8 cellular contexts compared by ENCODE assay signal in the genomic region with DNA sequence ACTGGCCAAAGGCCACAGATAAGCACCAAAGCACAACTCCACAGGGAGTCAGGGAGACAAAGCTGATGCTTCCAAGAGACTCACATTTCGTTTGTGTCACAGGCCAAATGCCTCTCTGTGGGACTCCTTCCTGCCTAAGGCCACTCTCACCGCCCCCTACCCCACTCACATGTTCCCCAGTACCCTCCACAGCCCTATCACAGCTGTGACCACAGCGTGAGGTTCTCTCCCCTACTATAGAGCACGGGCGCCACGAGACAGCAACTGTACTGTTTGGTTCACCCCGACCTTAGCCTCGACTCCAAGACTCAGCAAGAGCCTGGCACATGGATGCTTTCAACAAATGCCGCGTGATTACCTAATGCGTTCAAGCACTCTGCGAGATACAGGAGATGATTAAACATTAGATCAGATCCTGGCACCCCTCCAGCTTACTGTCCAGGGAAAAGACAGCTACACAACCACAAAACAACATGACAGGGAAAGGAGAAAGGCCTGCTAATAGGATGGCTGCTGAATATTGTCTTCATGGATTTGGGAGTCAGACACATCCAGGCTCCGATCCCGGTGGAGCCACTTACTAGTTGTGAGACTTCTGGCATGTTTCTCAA.
DNase-seq lines count a peak whose midpoint lies in the region; ATAC-seq and TF ChIP-seq lines count a peak whose summit lies in the region.

No MANE protein-coding gene starts in this region.

- H3K79me2 ChIP-seq in mammary epithelial cell (ENCODE audit: insufficient read depth, low read length), result no peaks in the 10 kb centered on the region

- H3K9ac ChIP-seq in mammary epithelial cell (ENCODE audit: insufficient read depth, low read length) (no peak overlapping the region), mesenchymal stem cell (ENCODE audit: low read length) (peak overlapping the region; percentile 74)

- peak overlapping the region in 1 of 2 experiments; percentile 85 for H3K18ac ChIP-seq in mesenchymal stem cell (ENCODE audit: low read depth in 1 of 2, low read length in 2 of 2)

- peak overlapping the region in 1 of 2 experiments; percentile 71 for H3K4ac ChIP-seq in mesenchymal stem cell (ENCODE audit: low read depth in 1 of 2, low read length in 2 of 2)

- ATAC-seq in stimulated activated naive CD8-positive, alpha-beta T cell treated with anti-CD3 and anti-CD28 coated beads, Interleukin-15, Interleukin-2, amounts not matched to agents 100 U/mL and 50 U/mL, for 24 hours, result no peak
- ATAC-seq in HG02678 (IDR thresholded peaks at IDR 0.05; ENCODE audit: unreplicated experiment), result no peak

- H2BK12ac ChIP-seq in mesenchymal stem cell (ENCODE audit: low read length in 2 of 2), result peak overlapping the region in 1 of 2 experiments; percentile 76

- peaks cover 30% of the 10 kb centered on the region for H3K79me1 ChIP-seq in mesenchymal stem cell (replicated peaks; ENCODE audit: low read length, poor library complexity, severe bottlenecking)

- 57% methylated on average over 9 of the region's 14 CpGs for WGBS in mammary epithelial cell (ENCODE audit: low coverage, missing lambda C conversion rate)
- WGBS in mesenchymal stem cell, result 27% methylated on average over 13 of the region's 14 CpGs

- no peak overlapping the region for H2BK5ac ChIP-seq in mesenchymal stem cell (ENCODE audit: low read depth, low read length, poor library complexity, severe bottlenecking)

- no TSS peak for BruUV-seq in mammary epithelial cell (replicated peaks; lab: Mats Ljungman, UMichigan)

- peak overlapping the region in 1 of 2 experiments; percentile 85 for H3K14ac ChIP-seq in mesenchymal stem cell (ENCODE audit: low read length in 2 of 2)

- dilution Hi-C loops in mammary epithelial cell (cut with HindIII; ENCODE audit: low sequenced_read_pairs), result no loop called here

- TF ChIP-seq CTCF in mammary epithelial cell (conservative IDR thresholded peaks at IDR 0.05 in 1 of 2, IDR thresholded peaks at IDR 0.05 in 1 of 2; ENCODE audit: extremely low read depth in 1 of 2, insufficient read depth in 1 of 2, low read depth in 1 of 2, low read length in 2 of 2) (no peak), GM13977 (IDR thresholded peaks at IDR 0.05; ENCODE audit: extremely low read depth, insufficient read depth, missing control alignments) (no peak)

- H4K91ac ChIP-seq in mesenchymal stem cell (ENCODE audit: low read length), result no peak overlapping the region

- no peak overlapping the region for H2BK15ac ChIP-seq in mesenchymal stem cell (ENCODE audit: low read depth, poor library complexity, severe bottlenecking)

- H3K4me2 ChIP-seq in mammary epithelial cell (ENCODE audit: insufficient read depth, low read depth, low read length) (peak overlapping the region; percentile 16), mesenchymal stem cell (ENCODE audit: low read length, poor library complexity, severe bottlenecking) (peak overlapping the region; percentile 47)

- peaks cover 14% of the 10 kb centered on the region for H3K4me1 ChIP-seq in mammary epithelial cell (ENCODE audit: insufficient read depth, low read length)
- peaks cover 28% of the 10 kb centered on the region for H3K4me1 ChIP-seq in mesenchymal stem cell (ENCODE audit: control insufficient read depth, insufficient read depth, low read depth, low read length)

- peak overlapping the region in 1 of 2 experiments; percentile 74 for H3K23ac ChIP-seq in mesenchymal stem cell (ENCODE audit: low read length in 2 of 2)

- H3K9me3 ChIP-seq in mammary epithelial cell (replicated peaks; ENCODE audit: insufficient read depth, low read length), result peaks cover 2% of the 10 kb centered on the region
- H3K9me3 ChIP-seq in mesenchymal stem cell (ENCODE audit: control insufficient read depth, low read length), result no peaks in the 10 kb centered on the region

- no peak overlapping the region for H4K8ac ChIP-seq in mesenchymal stem cell (ENCODE audit: low read length)

- in situ Hi-C loops in mammary epithelial cell (cut with MboI; ENCODE audit: low sequenced_read_pairs in 2 of 2) (loop anchor here (10.0 to 25.0 kb wide), 2 partner anchors 194 to 206 kb away; no protein-coding TSS in a partner anchor), GM13977 (cut with MboI; ENCODE audit: low pct_unique_long_range_greater_than_20kb, low sequenced_read_pairs, unreplicated experiment) (no loop called here)

- H3K4me3 ChIP-seq in mammary epithelial cell (replicated peaks in 1 of 3; ENCODE audit: insufficient read depth in 1 of 3, low read depth in 2 of 3, low read length in 3 of 3), result no peak overlapping the region
- H3K4me3 ChIP-seq in mesenchymal stem cell (ENCODE audit: insufficient read depth in 1 of 2, low read depth in 1 of 2, low read length in 2 of 2), result peak overlapping the region in 1 of 2 experiments; percentile 27

- H2AFZ ChIP-seq in mammary epithelial cell (ENCODE audit: low read depth, low read length) (peak overlapping the region; percentile 9), mesenchymal stem cell (ENCODE audit: low read depth, low read length) (peak overlapping the region; percentile 47)

- intact Hi-C loops in mammary epithelial cell (cut with micrococcal nuclease), result loop anchor here (10.0 kb wide), 1 partner anchor 106 kb away; the partner anchor contains the start of gene AGPAT4

- H2AK5ac ChIP-seq in mesenchymal stem cell (ENCODE audit: low read length, severe bottlenecking), result peak overlapping the region; percentile 77

- H3K36me3 ChIP-seq in mammary epithelial cell (ENCODE audit: insufficient read depth, low read length), result no peaks in the 10 kb centered on the region
- H3K36me3 ChIP-seq in mesenchymal stem cell (ENCODE audit: control insufficient read depth in 1 of 2, insufficient read depth in 2 of 2, low read depth in 1 of 2, low read length in 2 of 2), result peaks cover 21 to 28% of the 10 kb centered on the region in 2 experiments

- H2BK120ac ChIP-seq in mesenchymal stem cell (ENCODE audit: low read depth, low read length), result no peak overlapping the region

- H3K27me3 ChIP-seq in mammary epithelial cell (ENCODE audit: insufficient read depth, low read length) (no peaks in the 10 kb centered on the region), mesenchymal stem cell (ENCODE audit: control insufficient read depth in 1 of 2, insufficient read depth in 1 of 2, low read length in 2 of 2) (no peaks in the 10 kb centered on the region)

- CTCF ChIA-PET in mammary epithelial cell (lab: Charles Lee; ENCODE audit: low non-redundant PET), result interaction anchor here (0.8 kb wide), 1 partner anchor 401 kb away, joined by 5 read pairs; no protein-coding TSS in a partner anchor

- H3K27ac ChIP-seq in mammary epithelial cell (ENCODE audit: insufficient read depth, low read depth, low read length), result no peak overlapping the region
- H3K27ac ChIP-seq in mesenchymal stem cell (ENCODE audit: low read length, poor library complexity, severe bottlenecking), result peak overlapping the region; percentile 84

- DNase-seq in COR-L47 (lab: John Stamatoyannopoulos, UW), result peak; percentile 77
- DNase-seq in NCI-H146 (lab: John Stamatoyannopoulos, UW), result peak; percentile 100
- DNase-seq in mammary epithelial cell, result peak; percentile 96
- peak; percentile 97 for DNase-seq in mesenchymal stem cell
- no peak for DNase-seq in activated CD4-positive, alpha-beta T cell treated with anti-CD3 and anti-CD28 coated beads for 48 hours
- DNase-seq in stimulated activated naive CD8-positive, alpha-beta T cell treated with anti-CD3 and anti-CD28 coated beads, Interleukin-15, Interleukin-2, amounts not matched to agents 100 U/mL and 50 U/mL, for 24 hours, result no peak
- no peak for DNase-seq in GM13977 (ENCODE audit: low spot score)

- H4K20me1 ChIP-seq in mammary epithelial cell (ENCODE audit: insufficient read depth, low read length), result no peaks in the 10 kb centered on the region

Comparison
In these comparisons a context has a peak if more than half of its experiments do, and no peak if none do; other contexts are left out.
1. DNase-seq: peak in COR-L47 (single experiment), NCI-H146 (single experiment), mammary epithelial cell (single experiment) and mesenchymal stem cell (single experiment); none in activated CD4-positive, alpha-beta T cell treated with anti-CD3 and anti-CD28 coated beads for 48 hours (single experiment), stimulated activated naive CD8-positive, alpha-beta T cell treated with anti-CD3 and anti-CD28 coated beads, Interleukin-15, Interleukin-2, amounts not matched to agents 100 U/mL and 50 U/mL, for 24 hours (single experiment) and GM13977 (single experiment).